In the genomic region with DNA sequence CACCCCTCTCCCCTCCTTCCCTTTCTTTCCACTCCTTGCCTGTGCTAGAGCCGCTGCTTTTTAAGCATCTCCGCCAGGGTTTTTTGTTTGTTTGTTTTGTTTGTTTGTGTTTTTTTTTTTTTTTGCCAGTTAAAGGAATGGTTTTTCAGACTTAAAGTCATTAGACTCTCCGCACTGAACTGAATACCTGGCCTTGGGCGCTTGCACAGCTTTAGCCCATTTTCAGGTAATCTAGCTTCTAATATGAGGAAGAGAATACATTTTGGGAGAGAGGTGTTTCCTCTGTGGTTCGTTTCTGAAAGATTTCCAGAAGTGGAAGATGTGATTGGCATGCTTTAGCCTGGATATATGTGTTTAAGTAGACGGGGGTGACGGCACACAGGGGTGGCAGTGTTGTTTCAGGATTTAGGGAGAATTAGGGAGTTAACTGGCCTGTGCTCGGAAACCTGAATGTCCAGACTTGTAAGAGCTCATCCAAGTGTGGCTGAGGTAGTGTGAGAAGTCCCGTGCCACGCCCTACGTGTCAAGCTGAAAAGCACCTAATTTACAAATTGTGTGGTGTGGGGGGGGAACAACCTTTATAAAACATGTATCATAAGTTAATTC, we compare ENCODE assay signal across 8 cellular contexts. TPM values are rescaled to one million over a fixed set of nuclear protein-coding genes. Genes with fewer than 3 reads are reported as not detected.
DNase-seq lines count a peak whose midpoint lies in the region; ATAC-seq and TF ChIP-seq lines count a peak whose summit lies in the region.

No MANE protein-coding gene starts in this region.

- intact Hi-C loops in dendritic cell treated with granulocyte-macrophage colony-stimulating factor and Interleukin-4, amounts not matched to agents 40 ng/mL and 50 ng/mL, for 4 days (cut with micrococcal nuclease) = loop anchor here (10.0 kb wide), 2 partner anchors 70 to 510 kb away; a partner anchor contains a TSS
- intact Hi-C loops in mucosa of descending colon (cut with DNase I, micrococcal nuclease) = no loop called here
- intact Hi-C loops in vagina (cut with DNase I) = no loop called here

- DNase-seq in BJ (ENCODE audit: low read depth) = no peak
- DNase-seq in GM23338 (ENCODE audit: low spot score) = no peak
- DNase-seq in RWPE2 (ENCODE audit: low spot score) = no peak
- peak in 1 of 3 donors; percentile 35 for DNase-seq in mucosa of descending colon
- DNase-seq in vagina (ENCODE audit: extremely low spot score in 2 of 2) = no peak
- DNase-seq in HuH-7 (ENCODE audit: low spot score) = no peak

- H3F3A ChIP-seq in GM23338 (replicated peaks; ENCODE audit: low read depth) = no peaks in the 10 kb centered on the region

- H3K36me3 ChIP-seq in BJ (ENCODE audit: control insufficient read depth, insufficient read depth, low read length) = no peaks in the 10 kb centered on the region
- no peaks in the 10 kb centered on the region for H3K36me3 ChIP-seq in GM23338 (ENCODE audit: insufficient read depth)
- peaks cover 5% of the 10 kb centered on the region; the same call in 1 of the 2 replicates for H3K36me3 ChIP-seq in RWPE2 (ENCODE audit: low read depth)
- no peaks in the 10 kb centered on the region for H3K36me3 ChIP-seq in mucosa of descending colon (ENCODE audit: low read depth)
- no peaks in the 10 kb centered on the region for H3K36me3 ChIP-seq in vagina

- peaks cover 15% of the 10 kb centered on the region for H4K20me1 ChIP-seq in GM23338 (replicated peaks; ENCODE audit: insufficient read depth)

- peak overlapping the region; percentile 97 for H3K4me2 ChIP-seq in GM23338

- 0 out of 2 replicates have a peak overlapping the region, but pooled peaks have one; percentile 24 for H3K27ac ChIP-seq in GM23338 (ENCODE audit: low read depth)
- H3K27ac ChIP-seq in RWPE2 (ENCODE audit: poor library complexity, severe bottlenecking) = peak overlapping the region; percentile 70
- H3K27ac ChIP-seq in vagina = peak overlapping the region; percentile 93

- H3K4me3 Mint-ChIP-seq in GM23338 = peak overlapping the region; percentile 83
- peak overlapping the region; percentile 82 for H3K4me3 Mint-ChIP-seq in dendritic cell treated with granulocyte-macrophage colony-stimulating factor and Interleukin-4, amounts not matched to agents 40 ng/mL and 50 ng/mL, for 4 days

- H3K9me2 ChIP-seq in GM23338 (ENCODE audit: insufficient read depth) = no peaks in the 10 kb centered on the region

- no peaks in the 10 kb centered on the region for H3K9me3 Mint-ChIP-seq in GM23338
- no peaks in the 10 kb centered on the region for H3K9me3 Mint-ChIP-seq in dendritic cell treated with granulocyte-macrophage colony-stimulating factor and Interleukin-4, amounts not matched to agents 40 ng/mL and 50 ng/mL, for 4 days

- TF ChIP-seq CTCF in BJ (IDR thresholded peaks at IDR 0.05; ENCODE audit: insufficient read depth, low read depth, low read length) (no peak), GM23338 (conservative IDR thresholded peaks at IDR 0.05; ENCODE audit: low read depth in 2 of 2) (peak in 1 of 2 experiments; percentile 26; a peak in 3 of 4 replicates), RWPE2 (IDR thresholded peaks at IDR 0.05; ENCODE audit: poor library complexity, severe bottlenecking) (peak; percentile 30), mucosa of descending colon (IDR thresholded peaks at IDR 0.05) (no peak), vagina (IDR thresholded peaks at IDR 0.05) (no peak)

- peak overlapping the region; percentile 4; the same call in 1 of the 2 replicates for H3K27ac Mint-ChIP-seq in GM23338
- H3K27ac Mint-ChIP-seq in dendritic cell treated with granulocyte-macrophage colony-stimulating factor and Interleukin-4, amounts not matched to agents 40 ng/mL and 50 ng/mL, for 4 days = peak overlapping the region; percentile 94

- peaks cover 48% of the 10 kb centered on the region for H3K4me1 Mint-ChIP-seq in GM23338
- H3K4me1 Mint-ChIP-seq in dendritic cell treated with granulocyte-macrophage colony-stimulating factor and Interleukin-4, amounts not matched to agents 40 ng/mL and 50 ng/mL, for 4 days (ENCODE audit: low read depth) = peaks cover 45% of the 10 kb centered on the region

- H3K4me1 ChIP-seq in GM23338 (ENCODE audit: insufficient read depth) (peaks cover 46% of the 10 kb centered on the region), RWPE2 (ENCODE audit: insufficient read depth, poor library complexity, severe bottlenecking) (peaks cover 31% of the 10 kb centered on the region), mucosa of descending colon (ENCODE audit: low read depth) (peaks cover 11% of the 10 kb centered on the region), vagina (peaks cover 58% of the 10 kb centered on the region)

- H3K36me3 Mint-ChIP-seq in GM23338 (ENCODE audit: low read depth) = peaks cover 3% of the 10 kb centered on the region; the same call in 1 of the 3 replicates
- H3K36me3 Mint-ChIP-seq in dendritic cell treated with granulocyte-macrophage colony-stimulating factor and Interleukin-4, amounts not matched to agents 40 ng/mL and 50 ng/mL, for 4 days (ENCODE audit: low read depth) = peaks cover 14% of the 10 kb centered on the region

- no peak for TF ChIP-seq POLR2A in vagina (IDR thresholded peaks at IDR 0.05)

- H3K9me3 ChIP-seq in RWPE2 (ENCODE audit: severe bottlenecking) (no peaks in the 10 kb centered on the region), mucosa of descending colon (no peaks in the 10 kb centered on the region), vagina (no peaks in the 10 kb centered on the region)

- peaks cover 54% of the 10 kb centered on the region for H3K79me2 ChIP-seq in GM23338 (replicated peaks; ENCODE audit: insufficient read depth)

- peaks cover 1% of the 10 kb centered on the region for H3K27me3 Mint-ChIP-seq in GM23338 (ENCODE audit: insufficient read depth, low read depth, poor library complexity)
- H3K27me3 Mint-ChIP-seq in dendritic cell treated with granulocyte-macrophage colony-stimulating factor and Interleukin-4, amounts not matched to agents 40 ng/mL and 50 ng/mL, for 4 days = no peaks in the 10 kb centered on the region

- H2AFZ ChIP-seq in GM23338 = no peak overlapping the region

- H3K27me3 ChIP-seq in BJ (ENCODE audit: control insufficient read depth, insufficient read depth, low read length) (no peaks in the 10 kb centered on the region), GM23338 (ENCODE audit: insufficient read depth) (no peaks in the 10 kb centered on the region), RWPE2 (ENCODE audit: insufficient read depth, poor library complexity, severe bottlenecking) (no peaks in the 10 kb centered on the region), vagina (no peaks in the 10 kb centered on the region)

- ATAC-seq in GM23338 = no peak
- peak; percentile 17; the same call in 2 of the 3 replicates for ATAC-seq in RWPE2 (ENCODE audit: low read depth)
- no peak for ATAC-seq in mucosa of descending colon
- no peak for ATAC-seq in HG03135 (IDR thresholded peaks at IDR 0.05; ENCODE audit: unreplicated experiment)

- peak overlapping the region; percentile 95 for H3K4me3 ChIP-seq in BJ (ENCODE audit: low read depth, low read length)
- peak overlapping the region; percentile 87 for H3K4me3 ChIP-seq in GM23338
- peak overlapping the region; percentile 95 for H3K4me3 ChIP-seq in RWPE2 (ENCODE audit: severe bottlenecking)
- H3K4me3 ChIP-seq in mucosa of descending colon = peak overlapping the region; percentile 76
- peak overlapping the region; percentile 94 to 96 for H3K4me3 ChIP-seq in vagina

- CTCF ChIA-PET in BJ (lab: Yijun Ruan, JAX) = interaction anchor here (1.1 to 2.2 kb wide), 3 partner anchors 17 to 109 kb away, joined by 4 to 10 read pairs (median 5); no protein-coding TSS in a partner anchor

- POLR2A ChIA-PET in BJ (lab: Charles Lee) = interaction anchor here (0.5 kb wide), 1 partner anchor 20 kb away, joined by 8 read pairs; no protein-coding TSS in a partner anchor

TF ChIP-seq in GM23338, 12 proteins besides CTCF, POLR2A, EP300 and RAD21 (continues in another document):
- TF ChIP-seq CREB1 (CRISPR knock-in tag; IDR thresholded peaks at IDR 0.05; ENCODE audit: low read depth) (no peak), JUNB (IDR thresholded peaks at IDR 0.05; ENCODE audit: unreplicated experiment) (no peak), STAT1 (IDR thresholded peaks at IDR 0.05; ENCODE audit: unreplicated experiment) (no peak)
- TF ChIP-seq, protein P1, sequence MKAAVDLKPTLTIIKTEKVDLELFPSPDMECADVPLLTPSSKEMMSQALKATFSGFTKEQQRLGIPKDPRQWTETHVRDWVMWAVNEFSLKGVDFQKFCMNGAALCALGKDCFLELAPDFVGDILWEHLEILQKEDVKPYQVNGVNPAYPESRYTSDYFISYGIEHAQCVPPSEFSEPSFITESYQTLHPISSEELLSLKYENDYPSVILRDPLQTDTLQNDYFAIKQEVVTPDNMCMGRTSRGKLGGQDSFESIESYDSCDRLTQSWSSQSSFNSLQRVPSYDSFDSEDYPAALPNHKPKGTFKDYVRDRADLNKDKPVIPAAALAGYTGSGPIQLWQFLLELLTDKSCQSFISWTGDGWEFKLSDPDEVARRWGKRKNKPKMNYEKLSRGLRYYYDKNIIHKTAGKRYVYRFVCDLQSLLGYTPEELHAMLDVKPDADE (IDR thresholded peaks at IDR 0.05) = no peak

RNA-seq across cellular contexts. Expression of a gene that starts 0.9 kb away (rescaled TPM):
- polyA plus RNA-seq in BJ (2011; rRNA removed) (14.9 and 27.9 TPM in 2 replicates), GM23338 (2016; fragmentation: Nextera tagmentation; extraction: Ambion mirVana) (220 and 231 TPM in 2 replicates)
- 13.0 and 15.2 TPM in 2 replicates for polyA minus RNA-seq in BJ (2011; rRNA and poly(A)+ RNA removed)
- total RNA-seq in GM23338 (2014; rRNA removed; shearing (Covaris generic)) = 43.5 and 51.9 TPM in 2 replicates
- total RNA-seq in mucosa of descending colon (10 to 100 TPM; 35.6 to 52.5 (median 50.3) TPM), vagina (20.1 TPM)

RNA-seq across cellular contexts. Expression of a gene that starts 58.1 kb away (rescaled TPM):
- polyA plus RNA-seq in BJ (2011; rRNA removed) (17.0 and 40.3 TPM in 2 replicates), GM23338 (2016; fragmentation: Nextera tagmentation; extraction: Ambion mirVana) (88.7 and 107 TPM in 2 replicates)
- polyA minus RNA-seq in BJ (2011; rRNA and poly(A)+ RNA removed) = 11.8 and 15.0 TPM in 2 replicates
- total RNA-seq in GM23338 (2014; rRNA removed; shearing (Covaris generic)) = 26.5 and 30.5 TPM in 2 replicates
- total RNA-seq in mucosa of descending colon (10 to 100 TPM; 19.8 to 24.2 (median 23.3) TPM), vagina (5.6 TPM)

Comparison
In these comparisons a context has a peak if more than half of its experiments do, and no peak if none do; other contexts are left out.
1. H3K27ac ChIP-seq: peak in every context shown above with its lines; median percentile 93 in vagina; 70 in RWPE2; 24 in GM23338.